ENCODE assay signal across 10 cellular contexts in genomic region chr14:22520235-22520634, GRCh38.
A peak's percentile ranks its signal among the peaks of the same experiment; 100 is the strongest.
DNase-seq lines count a peak whose midpoint lies in the region; ATAC-seq and TF ChIP-seq lines count a peak whose summit lies in the region.
"Had no signal": no experiment of that assay in that cellular context is flagged by ENCODE, and none has a peak within 500 bp of the region (broad histone marks: within the 10 kb centered on the region; RNA-seq: fewer than 3 reads in every experiment).

No MANE protein-coding gene starts in this region.

- intact Hi-C loops in esophagus squamous epithelium (cut with DNase I) = no loop called here
- intact Hi-C loops in thyroid gland (cut with DNase I) = no loop called here

- H3K27me3 Mint-ChIP-seq in activated CD4-positive, alpha-beta T cell treated with anti-CD3 and anti-CD28 coated beads, Interleukin-2, amount 10 ng/mL, durations not matched to agents 7 days and 5 days = no peaks in the 10 kb centered on the region
- no peaks in the 10 kb centered on the region for H3K27me3 Mint-ChIP-seq in T-helper 17 cell

- H3K4me3 Mint-ChIP-seq in activated CD4-positive, alpha-beta T cell treated with anti-CD3 and anti-CD28 coated beads, Interleukin-2, amount 10 ng/mL, durations not matched to agents 7 days and 5 days = peak overlapping the region; percentile 85
- peak overlapping the region; percentile 91 for H3K4me3 Mint-ChIP-seq in T-helper 17 cell
- H3K4me3 Mint-ChIP-seq in stimulated activated effector memory CD8-positive, alpha-beta T cell treated with anti-CD3 and anti-CD28 coated beads, Interleukin-12 subunit alpha, Interleukin-12 subunit beta, amount 100 ng/mL, for 72 hours = peak overlapping the region; percentile 78

- peaks cover 94% of the 10 kb centered on the region for H3K4me1 Mint-ChIP-seq in activated CD4-positive, alpha-beta T cell treated with anti-CD3 and anti-CD28 coated beads, Interleukin-2, amount 10 ng/mL, durations not matched to agents 7 days and 5 days
- H3K4me1 Mint-ChIP-seq in T-helper 17 cell = peaks cover 70% of the 10 kb centered on the region
- H3K4me1 Mint-ChIP-seq in stimulated activated effector memory CD8-positive, alpha-beta T cell treated with anti-CD3 and anti-CD28 coated beads, Interleukin-12 subunit alpha, Interleukin-12 subunit beta, amount 100 ng/mL, for 72 hours = peaks cover 78% of the 10 kb centered on the region

- H3K36me3 Mint-ChIP-seq in activated CD4-positive, alpha-beta T cell treated with anti-CD3 and anti-CD28 coated beads, Interleukin-2, amount 10 ng/mL, durations not matched to agents 7 days and 5 days (ENCODE audit: low read depth) = peaks cover 96% of the 10 kb centered on the region
- peaks cover 19% of the 10 kb centered on the region for H3K36me3 Mint-ChIP-seq in T-helper 17 cell (ENCODE audit: low read depth)
- peaks cover 100% of the 10 kb centered on the region for H3K36me3 Mint-ChIP-seq in stimulated activated effector memory CD8-positive, alpha-beta T cell treated with anti-CD3 and anti-CD28 coated beads, Interleukin-12 subunit alpha, Interleukin-12 subunit beta, amount 100 ng/mL, for 72 hours

- WGBS in esophagus squamous epithelium, 2 donors = 13 to 27% methylated on average over 4 of the region's 4 CpGs
- 70 to 77% methylated on average over 4 of the region's 4 CpGs for WGBS in thyroid gland, 2 donors

- no peaks in the 10 kb centered on the region for H3K9me3 Mint-ChIP-seq in activated CD4-positive, alpha-beta T cell treated with anti-CD3 and anti-CD28 coated beads, Interleukin-2, amount 10 ng/mL, durations not matched to agents 7 days and 5 days
- no peaks in the 10 kb centered on the region for H3K9me3 Mint-ChIP-seq in stimulated activated effector memory CD8-positive, alpha-beta T cell treated with anti-CD3 and anti-CD28 coated beads, Interleukin-12 subunit alpha, Interleukin-12 subunit beta, amount 100 ng/mL, for 72 hours

- TF ChIP-seq POLR2A in esophagus squamous epithelium (IDR thresholded peaks at IDR 0.05) (no peak), thyroid gland (IDR thresholded peaks at IDR 0.05) (no peak)

- ATAC-seq in T-helper 17 cell = no peak
- no peak for ATAC-seq in stimulated activated effector memory CD8-positive, alpha-beta T cell treated with anti-CD3 and anti-CD28 coated beads, Interleukin-12 subunit alpha, Interleukin-12 subunit beta, amount 100 ng/mL, for 72 hours
- ATAC-seq: A549 had no signal

- H3K9me3 ChIP-seq in T-helper 17 cell (ENCODE audit: control insufficient read depth, low read length, poor library complexity, severe bottlenecking) = no peaks in the 10 kb centered on the region
- no peaks in the 10 kb centered on the region for H3K9me3 ChIP-seq in esophagus squamous epithelium
- no peaks in the 10 kb centered on the region for H3K9me3 ChIP-seq in thyroid gland
- H3K9me3 ChIP-seq: A549, ovary had no signal

- CTCF ChIA-PET in activated CD4-positive, alpha-beta T cell treated with anti-CD3 and anti-CD28 coated beads, Interleukin-2, amount 10 ng/mL, durations not matched to agents 7 days and 5 days (lab: Charles Lee) = interaction anchor here (0.5 to 2.0 kb wide), 7 partner anchors 8 to 523 kb away, joined by 3 to 9 read pairs (median 3); no protein-coding TSS in a partner anchor

- peak overlapping the region; percentile 71 to 81 (median 72) for H3K27ac ChIP-seq in esophagus squamous epithelium
- H3K27ac ChIP-seq in thyroid gland = peak overlapping the region in 1 of 3 donors; percentile 27
- H3K27ac ChIP-seq: A549, ovary had no signal

- H3K4me1 ChIP-seq in esophagus squamous epithelium = peaks cover 27 to 100% (median 76%) of the 10 kb centered on the region in 3 donors
- H3K4me1 ChIP-seq in thyroid gland = peaks cover 4 to 8% of the 10 kb centered on the region in 2 donors
- H3K4me1 ChIP-seq: A549 had no signal

- H3K27ac Mint-ChIP-seq in activated CD4-positive, alpha-beta T cell treated with anti-CD3 and anti-CD28 coated beads, Interleukin-2, amount 10 ng/mL, durations not matched to agents 7 days and 5 days = peak overlapping the region; percentile 95
- H3K27ac Mint-ChIP-seq in T-helper 17 cell = peak overlapping the region; percentile 100
- H3K27ac Mint-ChIP-seq in stimulated activated effector memory CD8-positive, alpha-beta T cell treated with anti-CD3 and anti-CD28 coated beads, Interleukin-12 subunit alpha, Interleukin-12 subunit beta, amount 100 ng/mL, for 72 hours = peak overlapping the region; percentile 99

- POLR2A ChIA-PET in activated CD4-positive, alpha-beta T cell treated with anti-CD3 and anti-CD28 coated beads, Interleukin-2, amount 10 ng/mL, durations not matched to agents 7 days and 5 days (lab: Charles Lee) = interaction anchor here (0.8 kb wide), 1 partner anchor 11 kb away, joined by 3 read pairs; no protein-coding TSS in a partner anchor

- TF ChIP-seq CTCF in esophagus squamous epithelium (IDR thresholded peaks at IDR 0.05) (no peak), thyroid gland (IDR thresholded peaks at IDR 0.05) (no peak)

- H3K36me3 ChIP-seq in esophagus squamous epithelium (no peaks in the 10 kb centered on the region), thyroid gland (no peaks in the 10 kb centered on the region)
- H3K36me3 ChIP-seq: ovary had no signal

- H3K27me3 ChIP-seq in esophagus squamous epithelium (no peaks in the 10 kb centered on the region), thyroid gland (no peaks in the 10 kb centered on the region)
- H3K27me3 ChIP-seq: ovary had no signal

- no peak for DNase-seq in activated CD4-positive, alpha-beta T cell treated with anti-CD3 and anti-CD28 coated beads, Interleukin-2, amount 10 ng/mL, durations not matched to agents 7 days and 5 days
- DNase-seq in activated CD4-positive, alpha-beta T cell treated with anti-CD3 and anti-CD28 coated beads for 48 hours = no peak
- no peak for DNase-seq in T-helper 17 cell
- DNase-seq in esophagus squamous epithelium (lab: John Stamatoyannopoulos, UW) = no peak
- no peak for DNase-seq in stimulated activated effector memory CD8-positive, alpha-beta T cell treated with anti-CD3 and anti-CD28 coated beads, Interleukin-12 subunit alpha, Interleukin-12 subunit beta, amount 100 ng/mL, for 72 hours (ENCODE audit: low spot score in 2 of 2)
- DNase-seq in NCI-H2029 treated with DMSO at 0.1 percent for 48 hours (lab: John Stamatoyannopoulos, UW) = no peak
- no peak for DNase-seq in effector CD8-positive, alpha-beta T cell (lab: John Stamatoyannopoulos, UW)
- no peak for DNase-seq in thyroid gland
- DNase-seq: ovary had no signal

- H3K4me3 ChIP-seq in esophagus squamous epithelium = no peak overlapping the region
- no peak overlapping the region for H3K4me3 ChIP-seq in thyroid gland (replicated peaks in 1 of 3)
- H3K4me3 ChIP-seq: A549, ovary had no signal
